ENCODE assay signal across 1 cellular context in genomic region chr9:33331411-33331891, GRCh38.
TF ChIP-seq lines count a peak whose summit lies in the region.

No MANE protein-coding gene starts in this region.

TF ChIP-seq in K562, 482 proteins besides CTCF, POLR2A, EP300 and RAD21 (continued from another document and continues in another):
- TF ChIP-seq ZBTB40 (IDR thresholded peaks at IDR 0.05) (no peak), ZBTB40 (CRISPR knock-in tag; IDR thresholded peaks at IDR 0.05) (no peak), PCBP2 (IDR thresholded peaks at IDR 0.05; ENCODE audit: low read depth, low read length, poor library complexity, severe bottlenecking) (no peak), ZNF592 (IDR thresholded peaks at IDR 0.05) (no peak), HES1 (IDR thresholded peaks at IDR 0.05; ENCODE audit: low read depth) (no peak), TCF7 (IDR thresholded peaks at IDR 0.05; ENCODE audit: borderline replicate concordance) (no peak), IRF1 (CRISPR knock-in tag; IDR thresholded peaks at IDR 0.05; ENCODE audit: borderline replicate concordance) (no peak), ATF3 (IDR thresholded peaks at IDR 0.05) (peak; percentile 71), ATF3 (CRISPR knock-in tag; conservative IDR thresholded peaks at IDR 0.05) (peak; percentile 47; the same call in 1 of the 2 replicates), DDX20 (tag; IDR thresholded peaks at IDR 0.05; ENCODE audit: low read depth) (no peak), BHLHE40 (IDR thresholded peaks at IDR 0.05; ENCODE audit: low read length) (no peak), MAZ (CRISPR knock-in tag; conservative IDR thresholded peaks at IDR 0.05 in 1 of 2, IDR thresholded peaks at IDR 0.05 in 1 of 2) (no peak), MEF2A (IDR thresholded peaks at IDR 0.05; ENCODE audit: control insufficient read depth, low read depth, low read length) (no peak), ZZZ3 (IDR thresholded peaks at IDR 0.05) (no peak), TRIM24 (IDR thresholded peaks at IDR 0.05) (peak; percentile 83 to 93), ZNF561 (CRISPR knock-in tag; conservative IDR thresholded peaks at IDR 0.05) (no peak), ZBTB1 (CRISPR knock-in tag; IDR thresholded peaks at IDR 0.05; ENCODE audit: borderline replicate concordance, low read depth) (no peak), E4F1 (CRISPR knock-in tag; IDR thresholded peaks at IDR 0.05; ENCODE audit: borderline replicate concordance) (no peak), HMG20B (CRISPR knock-in tag; IDR thresholded peaks at IDR 0.05) (no peak), PHB2 (IDR thresholded peaks at IDR 0.05; ENCODE audit: low read depth) (peak; percentile 74), ZFP36 (IDR thresholded peaks at IDR 0.05; ENCODE audit: low read depth, low read length, partially characterized antibody) (no peak), TAL1 (IDR thresholded peaks at IDR 0.05) (peak; percentile 94), ATF2 (CRISPR knock-in tag; IDR thresholded peaks at IDR 0.05) (no peak), SMARCB1 (IDR thresholded peaks at IDR 0.05; ENCODE audit: insufficient read length, low read depth) (no peak), THRAP3 (IDR thresholded peaks at IDR 0.05; ENCODE audit: borderline replicate concordance) (no peak), POLR2AphosphoS5 (IDR thresholded peaks at IDR 0.05; ENCODE audit: control insufficient read depth, insufficient read depth, low read depth, low read length) (peak; percentile 58), ZBTB49 (CRISPR knock-in tag; IDR thresholded peaks at IDR 0.05; ENCODE audit: borderline replicate concordance) (no peak), MXD1 (CRISPR knock-in tag; IDR thresholded peaks at IDR 0.05; ENCODE audit: borderline replicate concordance, poor library complexity, severe bottlenecking) (no peak), ZNF140 (CRISPR knock-in tag; IDR thresholded peaks at IDR 0.05) (no peak), SIRT6 (IDR thresholded peaks at IDR 0.05; ENCODE audit: low read depth, low read length) (no peak), SRSF9 (IDR thresholded peaks at IDR 0.05; ENCODE audit: borderline replicate concordance, low read depth, low read length) (no peak), NFXL1 (CRISPR knock-in tag; IDR thresholded peaks at IDR 0.05) (no peak), ZNF146 (CRISPR knock-in tag; IDR thresholded peaks at IDR 0.05; ENCODE audit: unreplicated experiment) (no peak), RB1 (IDR thresholded peaks at IDR 0.05; ENCODE audit: low read depth) (no peak), FUS (optimal IDR thresholded peaks at IDR 0.05; ENCODE audit: low read depth, low read length) (no peak)
